8 cellular contexts compared by ENCODE assay signal in the genomic region with DNA sequence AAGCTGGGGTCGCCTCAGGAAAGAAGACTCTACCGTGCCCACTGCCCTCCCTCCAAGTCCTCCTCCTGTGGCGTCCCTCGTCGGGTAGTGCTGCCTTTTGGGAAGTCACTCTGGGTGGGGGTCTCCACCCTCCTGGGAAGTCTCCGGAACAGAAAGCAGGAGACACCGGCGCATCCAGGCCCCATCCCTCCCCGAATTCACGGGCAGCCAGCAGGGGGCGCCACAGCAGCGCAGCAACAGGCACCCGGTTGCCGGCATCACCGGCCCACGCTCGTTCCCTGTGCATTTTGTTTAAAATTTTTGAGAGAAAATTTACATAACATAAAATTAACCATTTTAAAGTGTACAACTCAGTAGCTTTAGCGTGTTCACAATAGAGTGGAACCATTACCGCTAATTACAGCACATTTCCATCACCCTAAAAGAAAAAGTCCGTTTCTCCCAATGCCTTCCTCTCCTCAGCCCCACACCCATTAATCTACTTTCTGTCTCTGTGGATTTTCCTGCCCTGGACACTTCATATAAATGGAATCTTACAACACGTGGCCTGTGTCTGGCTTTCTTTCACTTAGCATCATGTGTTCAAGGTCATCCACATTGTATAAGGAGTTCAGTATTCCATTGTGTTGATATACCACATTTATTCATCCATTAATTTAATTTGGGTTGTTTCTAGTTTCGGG.
DNase-seq lines count a peak whose midpoint lies in the region; ATAC-seq, FAIRE-seq and TF ChIP-seq lines count a peak whose summit lies in the region.

No MANE protein-coding gene starts in this region.

- ATAC-seq in HG03342 (IDR thresholded peaks at IDR 0.05; ENCODE audit: unreplicated experiment): no peak
- no peak for ATAC-seq in GM18498 (IDR thresholded peaks at IDR 0.05; ENCODE audit: unreplicated experiment)

- no peak overlapping the region for H3K9ac ChIP-seq in OCI-LY1 (ENCODE audit: low read length)

- no peaks in the 10 kb centered on the region for H3K9me2 ChIP-seq in OCI-LY1 (ENCODE audit: low read depth, low read length)

- H3F3A ChIP-seq in OCI-LY1 (ENCODE audit: insufficient read depth, low read length): no peaks in the 10 kb centered on the region

- WGBS in iPS DF 6.9 (ENCODE audit: insufficient coverage, insufficient read length): no CpG with 5 or more reads among the region's 22 CpGs

- no peak overlapping the region for H3K4me2 ChIP-seq in OCI-LY1 (ENCODE audit: low read length)

- H4K20me1 ChIP-seq in OCI-LY1 (ENCODE audit: insufficient read depth, low read length): no peaks in the 10 kb centered on the region

- H3K4me3 ChIP-seq in OCI-LY1 (ENCODE audit: low read depth, low read length, poor library complexity, severe bottlenecking) (no peak overlapping the region), iPS DF 6.9 (ENCODE audit: low read length) (no peak overlapping the region)

- no peak for TF ChIP-seq POLR2A in GM12891 (IDR thresholded peaks at IDR 0.05; ENCODE audit: low read depth, low read length)

- peaks cover 4% of the 10 kb centered on the region; the same call in 1 of the 2 replicates for H3K27me3 ChIP-seq in OCI-LY1 (ENCODE audit: insufficient read depth, low read length)
- H3K27me3 ChIP-seq in iPS DF 6.9 (ENCODE audit: control insufficient read depth, insufficient read depth, low read length): no peaks in the 10 kb centered on the region

- H3K27ac ChIP-seq in OCI-LY1 (ENCODE audit: low read depth, low read length, poor library complexity, severe bottlenecking) (no peak overlapping the region), iPS DF 6.9 (ENCODE audit: low read length) (no peak overlapping the region)

- no peak overlapping the region for H2AFZ ChIP-seq in OCI-LY1 (ENCODE audit: low read length)

- H3K9me3 ChIP-seq in OCI-LY1 (ENCODE audit: low read length): no peaks in the 10 kb centered on the region
- no peaks in the 10 kb centered on the region for H3K9me3 ChIP-seq in iPS DF 6.9 (ENCODE audit: control insufficient read depth, insufficient read depth, low read length)

- TF ChIP-seq CTCF in OCI-LY1 (IDR thresholded peaks at IDR 0.05; ENCODE audit: low read length): peak; percentile 95

- H3K36me3 ChIP-seq in OCI-LY1 (ENCODE audit: insufficient read depth, low read length) (no peaks in the 10 kb centered on the region), iPS DF 6.9 (ENCODE audit: control insufficient read depth, insufficient read depth, low read length) (no peaks in the 10 kb centered on the region)

- peak; percentile 60 for FAIRE-seq in GM12891 (lab: Jason Lieb, UNC)

- H3K79me2 ChIP-seq in OCI-LY1 (ENCODE audit: insufficient read depth, low read length): no peaks in the 10 kb centered on the region

- H3K4me1 ChIP-seq in OCI-LY1 (ENCODE audit: insufficient read depth, low read length, severe bottlenecking) (no peaks in the 10 kb centered on the region), iPS DF 6.9 (ENCODE audit: control insufficient read depth, insufficient read depth, low read length) (no peaks in the 10 kb centered on the region)

- DNase-seq in GM12891 (ENCODE audit: insufficient read length, low spot score): peak; percentile 75
- DNase-seq in anterior cingulate cortex (lab: John Stamatoyannopoulos, UW): peak in 32 of 58 donors; percentile 10 to 78 (median 25)
- DNase-seq in iPS DF 6.9 (ENCODE audit: low read depth, low spot score): peak; percentile 18
- peak in 3 of 4 experiments; percentile 30 to 31 (median 30) for DNase-seq in stimulated activated CD4-positive, alpha-beta T cell treated with anti-CD3 and anti-CD28 coated beads, Interleukin-1b, Interleukin-23, amount 100 ng/mL, for 24 hours (ENCODE audit: low read depth in 4 of 4, low spot score in 1 of 4)
- DNase-seq in MV-4-11 (lab: John Stamatoyannopoulos, UW): no peak

TF ChIP-seq in GM12891, 5 proteins besides CTCF, POLR2A, EP300 and RAD21:
- no peak for TF ChIP-seq POLR2AphosphoS5 (IDR thresholded peaks at IDR 0.05; ENCODE audit: low read depth, low read length)
- no peak for TF ChIP-seq PAX5 (IDR thresholded peaks at IDR 0.05; ENCODE audit: insufficient read depth, low read length, severe bottlenecking)
- TF ChIP-seq POU2F2 (IDR thresholded peaks at IDR 0.05; ENCODE audit: low read depth, low read length): no peak
- no peak for TF ChIP-seq TAF1 (IDR thresholded peaks at IDR 0.05; ENCODE audit: low read depth, low read length)
- TF ChIP-seq SPI1 (IDR thresholded peaks at IDR 0.05; ENCODE audit: low read depth, low read length): no peak
TF ChIP-seq in GM12891: peak in this region for 0.
